In the genomic region with DNA sequence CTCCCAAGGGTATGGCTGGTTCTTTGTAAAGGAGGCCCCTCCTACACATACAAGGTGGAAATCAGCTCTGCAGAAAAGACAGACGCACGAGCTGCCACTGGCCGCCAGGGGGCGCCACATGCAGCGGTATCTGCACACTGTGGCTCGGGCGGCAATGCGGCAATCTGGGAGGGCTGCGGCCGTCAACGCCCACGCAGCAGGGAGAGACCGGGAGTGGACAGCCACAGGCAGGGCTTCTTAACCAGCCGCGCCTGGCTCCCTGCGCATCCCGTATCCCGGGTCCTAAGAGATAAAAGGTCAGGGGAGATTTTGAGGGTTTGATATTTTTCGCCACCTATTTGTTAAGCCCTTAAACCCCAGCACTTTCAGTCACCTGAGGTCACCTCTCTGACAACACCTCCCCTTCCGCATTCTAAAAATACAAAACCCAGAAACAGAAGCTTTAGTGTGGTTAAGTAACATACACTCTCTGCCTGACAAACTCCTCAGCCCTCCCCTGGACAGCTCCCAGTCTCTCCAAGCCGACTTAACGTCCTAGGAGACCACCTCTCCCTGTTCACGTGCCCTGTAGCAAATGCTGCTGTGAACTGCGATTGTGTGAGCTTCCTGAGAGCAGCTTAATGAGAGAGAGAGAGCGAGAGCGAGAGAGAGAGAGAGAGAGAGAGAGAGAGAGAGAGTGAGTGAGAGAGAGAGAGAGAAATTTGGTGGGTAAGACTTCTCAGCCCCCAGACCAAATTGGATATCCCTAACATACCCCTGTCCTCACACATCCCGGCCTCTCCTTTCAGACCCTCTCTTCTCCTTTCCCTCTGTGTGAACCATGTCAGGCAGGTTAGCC, we compare ENCODE assay signal across 8 cellular contexts. TPM values are rescaled to one million over a fixed set of nuclear protein-coding genes. Genes with fewer than 3 reads are reported as not detected.
A peak's percentile ranks its signal among the peaks of the same experiment; 100 is the strongest.
DNase-seq lines count a peak whose midpoint lies in the region; ATAC-seq and TF ChIP-seq lines count a peak whose summit lies in the region.

No MANE protein-coding gene starts in this region.

- H3K4me1 ChIP-seq in HUES6 (ENCODE audit: control insufficient read depth, insufficient read depth, low read length) (peaks cover 5% of the 10 kb centered on the region; the same call in 1 of the 2 replicates), OCI-LY1 (ENCODE audit: insufficient read depth, low read length, severe bottlenecking) (peaks cover 24% of the 10 kb centered on the region), mucosa of rectum (ENCODE audit: control insufficient read depth in 2 of 2, insufficient read depth in 2 of 2, low read length in 2 of 2) (peaks cover 5 to 12% of the 10 kb centered on the region in 2 donors)

- no peaks in the 10 kb centered on the region for H3K79me2 ChIP-seq in OCI-LY1 (ENCODE audit: insufficient read depth, low read length)

- peaks cover 35% of the 10 kb centered on the region for H3K4me1 Mint-ChIP-seq in stimulated activated effector memory CD8-positive, alpha-beta T cell treated with anti-CD3 and anti-CD28 coated beads, Interleukin-12 subunit alpha, Interleukin-12 subunit beta, amount 100 ng/mL, for 72 hours

- peak overlapping the region; percentile 49 for H3K4me3 ChIP-seq in HUES6 (ENCODE audit: low read depth, low read length)
- H3K4me3 ChIP-seq in OCI-LY1 (ENCODE audit: low read depth, low read length, poor library complexity, severe bottlenecking) = peak overlapping the region; percentile 55
- H3K4me3 ChIP-seq in epithelial cell of proximal tubule (ENCODE audit: low read depth, low read length) = no peak overlapping the region
- H3K4me3 ChIP-seq in mucosa of rectum (ENCODE audit: low read length in 2 of 2) = peak overlapping the region; percentile 36 to 61

- DNase-seq in DMS114 treated with DMSO at 0.1 percent for 48 hours (lab: John Stamatoyannopoulos, UW; ENCODE audit: unreplicated experiment) (peak; percentile 75), activated T-cell treated with anti-CD3 and anti-CD28 coated beads for 4 hours (peak; percentile 83), epithelial cell of proximal tubule (ENCODE audit: low read depth) (no peak)
- peak; percentile 92 to 94 for DNase-seq in stimulated activated effector memory CD8-positive, alpha-beta T cell treated with anti-CD3 and anti-CD28 coated beads, Interleukin-12 subunit alpha, Interleukin-12 subunit beta, amount 100 ng/mL, for 72 hours (ENCODE audit: low spot score in 2 of 2)

- H3K9me3 Mint-ChIP-seq in stimulated activated effector memory CD8-positive, alpha-beta T cell treated with anti-CD3 and anti-CD28 coated beads, Interleukin-12 subunit alpha, Interleukin-12 subunit beta, amount 100 ng/mL, for 72 hours = no peaks in the 10 kb centered on the region

- ATAC-seq in GM21447 (IDR thresholded peaks at IDR 0.05; ENCODE audit: unreplicated experiment) = peak; percentile 77
- peak; percentile 90 for ATAC-seq in stimulated activated effector memory CD8-positive, alpha-beta T cell treated with anti-CD3 and anti-CD28 coated beads, Interleukin-12 subunit alpha, Interleukin-12 subunit beta, amount 100 ng/mL, for 72 hours

- H3K36me3 ChIP-seq in HUES6 (ENCODE audit: control insufficient read depth, insufficient read depth, low read length) (no peaks in the 10 kb centered on the region), OCI-LY1 (ENCODE audit: insufficient read depth, low read length) (no peaks in the 10 kb centered on the region), mucosa of rectum (ENCODE audit: control insufficient read depth in 2 of 2, insufficient read depth in 2 of 2, low read length in 2 of 2) (no peaks in the 10 kb centered on the region)

- H3K27ac ChIP-seq in HUES6 (ENCODE audit: low read depth, low read length) (no peak overlapping the region), OCI-LY1 (ENCODE audit: low read depth, low read length, poor library complexity, severe bottlenecking) (no peak overlapping the region), mucosa of rectum (ENCODE audit: low read depth in 2 of 2, low read length in 2 of 2) (peak overlapping the region; percentile 53 to 57)

- H3F3A ChIP-seq in OCI-LY1 (ENCODE audit: insufficient read depth, low read length) = no peaks in the 10 kb centered on the region

- H3K4me2 ChIP-seq in OCI-LY1 (ENCODE audit: low read length) = peak overlapping the region; percentile 71

- TF ChIP-seq CTCF in OCI-LY1 (IDR thresholded peaks at IDR 0.05; ENCODE audit: low read length) (peak; percentile 98), epithelial cell of proximal tubule (conservative IDR thresholded peaks at IDR 0.05; ENCODE audit: low read depth, low read length) (peak; percentile 88)

- peaks cover 67% of the 10 kb centered on the region for H3K27me3 ChIP-seq in HUES6 (ENCODE audit: control insufficient read depth, insufficient read depth, low read length)
- H3K27me3 ChIP-seq in OCI-LY1 (ENCODE audit: insufficient read depth, low read length) = no peaks in the 10 kb centered on the region
- H3K27me3 ChIP-seq in mucosa of rectum (ENCODE audit: control insufficient read depth in 2 of 2, insufficient read depth in 2 of 2, low read length in 2 of 2) = peaks cover 5 to 10% of the 10 kb centered on the region in 2 donors

- H2AFZ ChIP-seq in OCI-LY1 (ENCODE audit: low read length) = peak overlapping the region; percentile 21; the same call in 1 of the 2 replicates

- H3K4me3 Mint-ChIP-seq in stimulated activated effector memory CD8-positive, alpha-beta T cell treated with anti-CD3 and anti-CD28 coated beads, Interleukin-12 subunit alpha, Interleukin-12 subunit beta, amount 100 ng/mL, for 72 hours = peak overlapping the region; percentile 74

- H3K9me3 ChIP-seq in HUES6 (ENCODE audit: control insufficient read depth, insufficient read depth, low read depth, low read length) (no peaks in the 10 kb centered on the region), OCI-LY1 (ENCODE audit: low read length) (no peaks in the 10 kb centered on the region), mucosa of rectum (ENCODE audit: control insufficient read depth in 2 of 2, low read length in 2 of 2) (no peaks in the 10 kb centered on the region)

- H3K9me2 ChIP-seq in OCI-LY1 (ENCODE audit: low read depth, low read length) = no peaks in the 10 kb centered on the region

- H4K20me1 ChIP-seq in OCI-LY1 (ENCODE audit: insufficient read depth, low read length) = no peaks in the 10 kb centered on the region

- H3K27ac Mint-ChIP-seq in stimulated activated effector memory CD8-positive, alpha-beta T cell treated with anti-CD3 and anti-CD28 coated beads, Interleukin-12 subunit alpha, Interleukin-12 subunit beta, amount 100 ng/mL, for 72 hours = peak overlapping the region; percentile 88

- H3K9ac ChIP-seq in HUES6 (ENCODE audit: low read length) (no peak overlapping the region), OCI-LY1 (ENCODE audit: low read length) (peak overlapping the region; percentile 40; the same call in 1 of the 2 replicates), mucosa of rectum (ENCODE audit: low read depth in 1 of 2, low read length in 2 of 2) (peak overlapping the region in 1 of 2 donors; percentile 42)

- H3K36me3 Mint-ChIP-seq in stimulated activated effector memory CD8-positive, alpha-beta T cell treated with anti-CD3 and anti-CD28 coated beads, Interleukin-12 subunit alpha, Interleukin-12 subunit beta, amount 100 ng/mL, for 72 hours = peaks cover 11% of the 10 kb centered on the region

RNA-seq across cellular contexts. Expression of a gene that starts 13.5 kb away (rescaled TPM):
- not detected in 2 replicates for total RNA-seq in epithelial cell of proximal tubule

RNA-seq across cellular contexts. Expression of a gene that starts 55.1 kb away (rescaled TPM):
- total RNA-seq in epithelial cell of proximal tubule = not detected in 2 replicates

Comparison
In these comparisons a context has a peak if more than half of its experiments do, and no peak if none do; other contexts are left out.
1. H3K27ac ChIP-seq: peak in mucosa of rectum (2 of 2); none in HUES6 (single experiment) and OCI-LY1 (single experiment).